Comparison of ENCODE assay signal across 17 cellular contexts in genomic region chr1:107251839-107252238, GRCh38.
"Had no signal": no experiment of that assay in that cellular context is flagged by ENCODE, and none has a peak within 500 bp of the region (broad histone marks: within the 10 kb centered on the region; RNA-seq: fewer than 3 reads in every experiment).

No MANE protein-coding gene starts in this region.

- ATAC-seq: left ventricle myocardium superior; right cardiac atrium; stimulated activated naive CD8-positive, alpha-beta T cell treated with anti-CD3 and anti-CD28 coated beads, Interleukin-15, Interleukin-2, amounts not matched to agents 100 U/mL and 50 U/mL, for 24 hours had no signal

- H3K27me3 ChIP-seq: transverse colon had no signal

- H3K36me3 ChIP-seq: transverse colon had no signal

- H3K4me3 ChIP-seq: transverse colon had no signal

- H3K27ac Mint-ChIP-seq: activated CD4-positive, alpha-beta T cell treated with anti-CD3 and anti-CD28 coated beads, Interleukin-2, amount 10 ng/mL, durations not matched to agents 7 days and 5 days; progenitor cell of endocrine pancreas had no signal

- H3K27me3 Mint-ChIP-seq: progenitor cell of endocrine pancreas had no signal

- H3K9me3 ChIP-seq: transverse colon had no signal

- H3K27ac ChIP-seq: transverse colon had no signal

- H3K4me1 ChIP-seq: transverse colon had no signal

- DNase-seq: activated CD4-positive, alpha-beta T cell treated with anti-CD3 and anti-CD28 coated beads, Interleukin-2, amount 10 ng/mL, durations not matched to agents 7 days and 5 days; activated naive CD4-positive, alpha-beta T cell; aorta; cerebellar nuclear complex; effector CD8-positive, alpha-beta T cell; foreskin fibroblast; head of caudate nucleus; kidney glomerular epithelial cell; left ventricle myocardium superior; nucleus accumbens; right cardiac atrium; small intestine; stimulated activated CD4-positive, alpha-beta T cell treated with anti-CD3 and anti-CD28 coated beads, Interleukin-4, amount 100 ng/mL, for 24 hours; stimulated activated naive CD8-positive, alpha-beta T cell treated with anti-CD3 and anti-CD28 coated beads, Interleukin-15, Interleukin-2, amounts not matched to agents 100 U/mL and 50 U/mL, for 24 hours; transverse colon had no signal

- H3K9me3 Mint-ChIP-seq: activated CD4-positive, alpha-beta T cell treated with anti-CD3 and anti-CD28 coated beads, Interleukin-2, amount 10 ng/mL, durations not matched to agents 7 days and 5 days; nephron had no signal

- H3K4me3 Mint-ChIP-seq: activated CD4-positive, alpha-beta T cell treated with anti-CD3 and anti-CD28 coated beads, Interleukin-2, amount 10 ng/mL, durations not matched to agents 7 days and 5 days; nephron had no signal
